9 cellular contexts compared by ENCODE assay signal in genomic region chr15:52261026-52261425, GRCh38. TPM values are rescaled to one million over a fixed set of nuclear protein-coding genes. Genes with fewer than 3 reads are reported as not detected.
A peak's percentile ranks its signal among the peaks of the same experiment; 100 is the strongest.
DNase-seq lines count a peak whose midpoint lies in the region; ATAC-seq, FAIRE-seq and TF ChIP-seq lines count a peak whose summit lies in the region.
"Had no signal": no experiment of that assay in that cellular context is flagged by ENCODE, and none has a peak within 500 bp of the region (broad histone marks: within the 10 kb centered on the region; RNA-seq: fewer than 3 reads in every experiment).

No MANE protein-coding gene starts in this region.

- intact Hi-C loops in spleen (cut with DNase I; ENCODE audit: low total_unique reads) = no loop called here

- DNase-seq in T-helper 2 cell treated with Interferon-gamma antibody and Interleukin-4, amounts not matched to agents 5 μg/mL and 100 μg/mL, for 36 hours (ENCODE audit: low spot score) = no peak
- DNase-seq in T-helper 2 cell (no peak), T-cell (no peak), spleen (no peak), small intestine (no peak), COLO829 (ENCODE audit: low spot score) (no peak)

- H3K36me3 ChIP-seq in iPS-18a (ENCODE audit: control insufficient read depth, low read depth, low read length) = peaks cover 13% of the 10 kb centered on the region
- H3K36me3 ChIP-seq in spleen = no peaks in the 10 kb centered on the region
- no peaks in the 10 kb centered on the region for H3K36me3 ChIP-seq in small intestine (ENCODE audit: control insufficient read depth in 2 of 2, insufficient read depth in 2 of 2, low read length in 2 of 2)

- peak overlapping the region; percentile 64 for H3K9ac ChIP-seq in iPS-18a (ENCODE audit: low read length)

- peaks cover 57% of the 10 kb centered on the region for H3K4me1 Mint-ChIP-seq in T-helper 2 cell treated with Interferon-gamma antibody and Interleukin-4, amounts not matched to agents 5 μg/mL and 100 μg/mL, for 36 hours (ENCODE audit: low read depth)
- peaks cover 44 to 53% (median 52%) of the 10 kb centered on the region in 3 donors for H3K4me1 Mint-ChIP-seq in T-cell

- H3K4me3 ChIP-seq in iPS-18a (ENCODE audit: low read length) (no peak overlapping the region), spleen (no peak overlapping the region), small intestine (ENCODE audit: low read depth in 1 of 2, low read length in 2 of 2) (no peak overlapping the region)
- H3K4me3 ChIP-seq: A549 had no signal

- peak overlapping the region; percentile 93 for H3K27ac Mint-ChIP-seq in T-helper 2 cell treated with Interferon-gamma antibody and Interleukin-4, amounts not matched to agents 5 μg/mL and 100 μg/mL, for 36 hours
- peak overlapping the region; percentile 31 to 61 for H3K27ac Mint-ChIP-seq in T-cell

- POLR2A ChIA-PET in T-cell (lab: Charles Lee) = no interaction called here

- CTCF ChIA-PET in T-cell (lab: Charles Lee) = interaction anchor here in 1 of 2 donors (1.3 kb wide), 1 partner anchor 474 kb away, joined by 5 read pairs; no protein-coding TSS in a partner anchor

- H3K9me3 ChIP-seq in iPS-18a (ENCODE audit: control insufficient read depth, low read depth, low read length) (no peaks in the 10 kb centered on the region), spleen (no peaks in the 10 kb centered on the region), small intestine (ENCODE audit: control insufficient read depth, low read depth) (no peaks in the 10 kb centered on the region)
- H3K9me3 ChIP-seq: A549 had no signal

- no peaks in the 10 kb centered on the region for H3K27me3 Mint-ChIP-seq in T-helper 2 cell treated with Interferon-gamma antibody and Interleukin-4, amounts not matched to agents 5 μg/mL and 100 μg/mL, for 36 hours (ENCODE audit: low read depth)
- no peaks in the 10 kb centered on the region for H3K27me3 Mint-ChIP-seq in T-cell

- TF ChIP-seq POLR2A in spleen (IDR thresholded peaks at IDR 0.05) = no peak

- H3K27ac ChIP-seq in iPS-18a (ENCODE audit: low read length) (peak overlapping the region; percentile 94), spleen (peak overlapping the region in 6 of 8 donors; percentile 54 to 82 (median 72)), small intestine (ENCODE audit: low read depth in 1 of 2, low read length in 1 of 2) (peak overlapping the region in 1 of 2 donors; percentile 85)

- H3K27me3 ChIP-seq in iPS-18a (ENCODE audit: control insufficient read depth, insufficient read depth, low read length) = no peaks in the 10 kb centered on the region
- H3K27me3 ChIP-seq in spleen (replicated peaks in 1 of 7) = no peaks in the 10 kb centered on the region
- no peaks in the 10 kb centered on the region for H3K27me3 ChIP-seq in small intestine (ENCODE audit: control insufficient read depth in 2 of 2, insufficient read depth in 2 of 2, low read length in 2 of 2)

- peaks cover 40% of the 10 kb centered on the region for H3K4me1 ChIP-seq in iPS-18a (ENCODE audit: control insufficient read depth, low read depth, low read length)
- peaks cover 6 to 42% (median 29%) of the 10 kb centered on the region in 6 donors for H3K4me1 ChIP-seq in spleen
- no peaks in the 10 kb centered on the region for H3K4me1 ChIP-seq in small intestine (ENCODE audit: control insufficient read depth in 2 of 2, insufficient read depth in 1 of 2, low read depth in 1 of 2, low read length in 1 of 2)

- no peak overlapping the region for H3K4me3 Mint-ChIP-seq in T-helper 2 cell treated with Interferon-gamma antibody and Interleukin-4, amounts not matched to agents 5 μg/mL and 100 μg/mL, for 36 hours
- peak overlapping the region in 1 of 3 donors; percentile 62 for H3K4me3 Mint-ChIP-seq in T-cell

- WGBS in spleen, 5 donors = 95 to 97% (median 96%) methylated on average over 6 to 10 of the region's 10 CpGs
- WGBS in small intestine, 3 donors = 93 to 99% (median 97%) methylated on average over 10 of the region's 10 CpGs

- no peak for FAIRE-seq in small intestine (lab: Jason Lieb, UNC)
- FAIRE-seq: A549 had no signal

- TF ChIP-seq CTCF in spleen (IDR thresholded peaks at IDR 0.05 in 8 of 11, conservative IDR thresholded peaks at IDR 0.05 in 3 of 11) = no peak

- no peaks in the 10 kb centered on the region for H3K9me3 Mint-ChIP-seq in T-helper 2 cell treated with Interferon-gamma antibody and Interleukin-4, amounts not matched to agents 5 μg/mL and 100 μg/mL, for 36 hours
- H3K9me3 Mint-ChIP-seq in T-cell = no peaks in the 10 kb centered on the region

- ATAC-seq in T-cell (replicated peaks in 1 of 4) (no peak), GM18519 (IDR thresholded peaks at IDR 0.05; ENCODE audit: low FRiP score, unreplicated experiment) (no peak)

- H3K36me3 Mint-ChIP-seq in T-helper 2 cell treated with Interferon-gamma antibody and Interleukin-4, amounts not matched to agents 5 μg/mL and 100 μg/mL, for 36 hours (ENCODE audit: low read depth) = peaks cover 4% of the 10 kb centered on the region
- no peaks in the 10 kb centered on the region for H3K36me3 Mint-ChIP-seq in T-cell

RNA-seq across cellular contexts. Expression of gene MYO5C, which starts 34.6 kb away (rescaled TPM):
- total RNA-seq in T-cell (under 1 TPM; 0.33 to 0.73 (median 0.53) TPM), spleen (10 to 100 TPM in 6 of 7 donors, 1 to 10 TPM in 1; 6.2 to 23.4 (median 16.2) TPM)
- polyA plus RNA-seq in spleen (1 to 10 TPM in 2 of 3 donors, under 1 TPM in 1; 0.53 to 2.2 (median 2.2) TPM), small intestine (10 to 100 TPM in 1 of 3 donors, 1 to 10 TPM in 2; 2.4 to 10.4 (median 3.1) TPM)

Comparison
In these comparisons a context has a peak if more than half of its experiments do, and no peak if none do; other contexts are left out.
1. RNA of gene MYO5C, which starts 34.6 kb away (total RNA-seq): 6.2 to 23.4 TPM in spleen; 0.33 to 0.73 TPM in T-cell; every median in the first group is over 4 times any median in the second.